ENCODE assay signal across 10 cellular contexts in the genomic region with DNA sequence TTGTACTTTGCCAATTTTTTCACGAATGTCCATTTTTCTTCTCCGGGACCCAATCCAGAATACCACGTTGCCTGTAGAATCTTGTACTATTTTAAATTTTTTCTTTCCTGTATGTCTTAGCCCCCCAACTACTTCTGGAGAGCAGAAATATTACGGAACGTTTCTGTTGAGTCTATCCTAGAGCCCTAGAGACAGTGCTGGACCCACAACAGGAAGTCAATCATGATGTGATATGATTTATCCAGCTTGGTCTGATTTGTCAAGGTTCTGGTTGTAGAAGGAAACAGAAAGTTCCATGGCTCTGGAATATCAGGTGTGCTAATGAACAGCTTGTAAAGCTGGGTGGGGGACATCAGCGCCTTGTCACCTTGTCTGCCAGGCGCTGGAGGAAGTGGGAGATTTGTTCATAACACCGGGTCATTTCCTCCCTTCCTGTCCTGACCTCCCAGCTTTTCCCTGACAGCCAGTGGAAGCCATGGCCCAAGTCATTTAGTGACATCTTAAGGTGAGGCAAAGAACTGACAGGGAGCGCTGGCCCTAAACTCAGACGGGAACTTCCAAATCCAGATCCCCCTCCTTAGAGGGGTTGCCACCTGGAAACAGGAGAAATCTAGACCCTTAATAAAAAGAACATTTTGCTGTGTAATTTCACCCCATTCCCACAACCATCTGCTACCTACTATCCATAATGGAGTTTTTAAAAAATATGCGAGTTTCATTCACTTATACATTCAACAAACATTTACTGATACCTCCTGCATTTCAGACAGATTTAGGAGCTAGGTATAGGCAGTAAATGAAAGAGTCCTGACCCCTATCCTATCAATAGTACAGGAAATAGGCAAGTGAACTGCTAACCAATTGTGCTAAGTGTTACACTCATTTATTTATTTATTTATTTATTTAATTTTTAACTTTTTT.
A peak's percentile ranks its signal among the peaks of the same experiment; 100 is the strongest.
DNase-seq lines count a peak whose midpoint lies in the region; ATAC-seq and TF ChIP-seq lines count a peak whose summit lies in the region.
"Had no signal": no experiment of that assay in that cellular context is flagged by ENCODE, and none has a peak within 500 bp of the region (broad histone marks: within the 10 kb centered on the region; RNA-seq: fewer than 3 reads in every experiment).

No MANE protein-coding gene starts in this region.

- POLR2A ChIA-PET in naive thymus-derived CD8-positive, alpha-beta T cell (lab: Charles Lee): no interaction called here

- peak; percentile 89 for TF ChIP-seq CTCF in LNCaP clone FGC (IDR thresholded peaks at IDR 0.05; ENCODE audit: control insufficient read depth, extremely low read depth, insufficient read depth)
- TF ChIP-seq CTCF in choroid plexus epithelial cell (conservative IDR thresholded peaks at IDR 0.05; ENCODE audit: low read depth, low read length): peak; percentile 64

- H3K4me3 ChIP-seq in LNCaP clone FGC (ENCODE audit: low read depth, low read length) (no peak overlapping the region), choroid plexus epithelial cell (ENCODE audit: low read depth, low read length) (no peak overlapping the region)

- no peak overlapping the region for H3K4me3 Mint-ChIP-seq in naive thymus-derived CD8-positive, alpha-beta T cell

- peaks cover 0 to 3% (median 0%) of the 10 kb centered on the region in 5 donors for H3K27me3 Mint-ChIP-seq in naive thymus-derived CD8-positive, alpha-beta T cell

- ATAC-seq in GM21515 (IDR thresholded peaks at IDR 0.05; ENCODE audit: unreplicated experiment) (no peak), GM19328 (IDR thresholded peaks at IDR 0.05; ENCODE audit: unreplicated experiment) (no peak)
- ATAC-seq in naive thymus-derived CD8-positive, alpha-beta T cell: no peak
- ATAC-seq: esophagus mucosa had no signal

- H3K27ac Mint-ChIP-seq in naive thymus-derived CD8-positive, alpha-beta T cell: no peak overlapping the region

- peaks cover 0 to 1% (median 0%) of the 10 kb centered on the region in 4 donors for H3K4me1 Mint-ChIP-seq in naive thymus-derived CD8-positive, alpha-beta T cell

- H3K9me3 Mint-ChIP-seq in naive thymus-derived CD8-positive, alpha-beta T cell: peaks cover 6 to 25% (median 9%) of the 10 kb centered on the region in 9 donors

- peak; percentile 36 for DNase-seq in EH (ENCODE audit: low read depth)
- DNase-seq in LNCaP clone FGC (ENCODE audit: low read depth): peak; percentile 13
- DNase-seq in choroid plexus epithelial cell (ENCODE audit: low read depth): peak; percentile 52
- DNase-seq in myocyte (ENCODE audit: low read depth): peak; percentile 9
- no peak for DNase-seq in naive thymus-derived CD8-positive, alpha-beta T cell
- no peak for DNase-seq in midbrain (lab: John Stamatoyannopoulos, UW)
- DNase-seq: NCI-H510A treated with DMSO at 0.1 percent for 48 hours had no signal

- peaks cover 5 to 29% (median 18%) of the 10 kb centered on the region in 3 donors for H3K36me3 Mint-ChIP-seq in naive thymus-derived CD8-positive, alpha-beta T cell

Comparison
In these comparisons a context has a peak if more than half of its experiments do, and no peak if none do; other contexts are left out.
1. DNase-seq: peak in EH (single experiment), LNCaP clone FGC (single experiment), choroid plexus epithelial cell (single experiment) and myocyte (single experiment); none in naive thymus-derived CD8-positive, alpha-beta T cell (0 of 10) and midbrain (single experiment).